In genomic region chr6:30541515-30542403, GRCh38 we compare ENCODE assay signal across 8 cellular contexts. TPM values are rescaled to one million over a fixed set of nuclear protein-coding genes. Genes with fewer than 3 reads are reported as not detected.
A peak's percentile ranks its signal among the peaks of the same experiment; 100 is the strongest.
DNase-seq lines count a peak whose midpoint lies in the region; ATAC-seq, FAIRE-seq and TF ChIP-seq lines count a peak whose summit lies in the region.

No MANE protein-coding gene starts in this region.

- H3K27ac Mint-ChIP-seq in Calu3 (ENCODE audit: unreplicated experiment), result peak overlapping the region; percentile 6

- peak; percentile 50 for ATAC-seq in HG03175 (IDR thresholded peaks at IDR 0.05; ENCODE audit: unreplicated experiment)
- ATAC-seq in HG03045 (IDR thresholded peaks at IDR 0.05; ENCODE audit: unreplicated experiment), result no peak

- H3K27me3 Mint-ChIP-seq in Calu3 (ENCODE audit: unreplicated experiment), result no peaks in the 10 kb centered on the region

- H3K36me3 Mint-ChIP-seq in Calu3 (ENCODE audit: insufficient read depth, unreplicated experiment), result peaks cover 6% of the 10 kb centered on the region

- no TSS peak for BruUV-seq in Calu3 (replicated peaks; lab: Mats Ljungman, UMichigan)

- H3K4me3 Mint-ChIP-seq in Calu3 (ENCODE audit: low read depth, unreplicated experiment), result peak overlapping the region; percentile 27

- no peaks in the 10 kb centered on the region for H3K9me3 Mint-ChIP-seq in Calu3 (ENCODE audit: low read depth, unreplicated experiment)

- intact Hi-C loops in Calu3 (cut with micrococcal nuclease; ENCODE audit: unreplicated experiment), result loop anchor here (5.0 to 10.0 kb wide), 2 partner anchors 56 to 183 kb away; partner anchors contain the start of gene TUBB

- TF ChIP-seq CTCF in Calu3 (IDR thresholded peaks at IDR 0.05; ENCODE audit: unreplicated experiment), result peak; percentile 96

- CTCF ChIA-PET in Calu3 (lab: Charles Lee), result interaction anchor here (0.6 to 1.4 kb wide), 13 partner anchors 14 to 546 kb away, joined by 3 to 13 read pairs (median 4); partner anchors contain the start of genes ABCF1, GNL1 and PRR3

- DNase-seq in Calu3, result peak; percentile 80
- DNase-seq in NCI-H510A treated with DMSO at 0.1 percent for 48 hours (lab: John Stamatoyannopoulos, UW), result peak; percentile 88
- DNase-seq in activated CD4-positive, alpha-beta T cell treated with anti-CD3 and anti-CD28 coated beads for 4 hours, result peak; percentile 78 to 79
- peak; percentile 80 for DNase-seq in kidney tubule cell (ENCODE audit: low spot score)
- peak; percentile 54 to 69 (median 60) for DNase-seq in stimulated activated CD4-positive, alpha-beta T cell treated with anti-CD3 and anti-CD28 coated beads, Interleukin-1b, Interleukin-23, amount 100 ng/mL, for 24 hours (ENCODE audit: low read depth in 4 of 4, low spot score in 1 of 4)

- peaks cover 18% of the 10 kb centered on the region for H3K4me1 Mint-ChIP-seq in Calu3 (ENCODE audit: low read depth, unreplicated experiment)

- peak; percentile 14 for FAIRE-seq in colon (lab: Jason Lieb, UNC)

RNA-seq across cellular contexts. Expression of gene GNL1, which starts 14.5 kb away (rescaled TPM):
- 68.4 and 81.3 TPM in 2 replicates for total RNA-seq in Calu3 (2022)

RNA-seq across cellular contexts. Expression of gene PRR3, which starts 15.3 kb away (rescaled TPM):
- total RNA-seq in Calu3 (2022), result 21.0 and 21.5 TPM in 2 replicates

RNA-seq across cellular contexts. Expression of gene ABCF1, which starts 29.5 kb away (rescaled TPM):
- total RNA-seq in Calu3 (2022), result 88.3 and 92.4 TPM in 2 replicates

RNA-seq across cellular contexts. Expression of gene HLA-E, which starts 52.5 kb away (rescaled TPM):
- total RNA-seq in Calu3 (2022), result 161 and 230 TPM in 2 replicates
